13 cellular contexts compared by ENCODE assay signal in genomic region chr11:94106699-94107098, GRCh38. TPM values are rescaled to one million over a fixed set of nuclear protein-coding genes. Genes with fewer than 3 reads are reported as not detected.
DNase-seq lines count a peak whose midpoint lies in the region; ATAC-seq and TF ChIP-seq lines count a peak whose summit lies in the region.
"Had no signal": no experiment of that assay in that cellular context is flagged by ENCODE, and none has a peak within 500 bp of the region (broad histone marks: within the 10 kb centered on the region; RNA-seq: fewer than 3 reads in every experiment).

No MANE protein-coding gene starts in this region.

- no peak for TF ChIP-seq CTCF in fibroblast of the aortic adventitia (IDR thresholded peaks at IDR 0.05; ENCODE audit: insufficient read depth, low read length)

- H3K27ac Mint-ChIP-seq in activated T-cell treated with anti-CD3 and anti-CD28 coated beads, Interleukin-2, amount 50 U/mL, for 24 hours, result no peak overlapping the region
- H3K27ac Mint-ChIP-seq: CD4-positive, alpha-beta T cell had no signal

- intact Hi-C loops in Right ventricle myocardium superior (cut with DNase I), result no loop called here
- intact Hi-C loops in cardiac septum (cut with DNase I), result no loop called here

- H3K36me3 Mint-ChIP-seq in activated T-cell treated with anti-CD3 and anti-CD28 coated beads, Interleukin-2, amount 50 U/mL, for 24 hours (ENCODE audit: low read depth), result no peaks in the 10 kb centered on the region

- H3K4me1 Mint-ChIP-seq in activated T-cell treated with anti-CD3 and anti-CD28 coated beads, Interleukin-2, amount 50 U/mL, for 24 hours (ENCODE audit: low read depth), result no peaks in the 10 kb centered on the region

- peaks cover 10% of the 10 kb centered on the region for H3K27me3 Mint-ChIP-seq in activated T-cell treated with anti-CD3 and anti-CD28 coated beads, Interleukin-2, amount 50 U/mL, for 24 hours

- no peak overlapping the region for H3K4me3 Mint-ChIP-seq in activated T-cell treated with anti-CD3 and anti-CD28 coated beads, Interleukin-2, amount 50 U/mL, for 24 hours
- H3K4me3 Mint-ChIP-seq: CD4-positive, alpha-beta T cell had no signal

- DNase-seq in Right ventricle myocardium superior, result no peak
- DNase-seq in cardiac septum (ENCODE audit: low spot score), result no peak
- peak; percentile 16 for DNase-seq in fibroblast of the aortic adventitia (ENCODE audit: low read depth)
- DNase-seq in myocyte (ENCODE audit: low read depth), result peak; percentile 28
- no peak for DNase-seq in C1 segment of cervical spinal cord (lab: John Stamatoyannopoulos, UW)
- no peak for DNase-seq in activated T-cell treated with anti-CD3 and anti-CD28 coated beads, Interleukin-2, amount 50 U/mL, for 24 hours
- DNase-seq: ACHN; Calu3; CD4-positive, alpha-beta T cell; DMS 273 treated with DMSO at 0.1 percent for 48 hours had no signal

- ATAC-seq in Right ventricle myocardium superior (ENCODE audit: poor library complexity), result peak; percentile 97
- ATAC-seq in GM21717 (IDR thresholded peaks at IDR 0.05; ENCODE audit: unreplicated experiment), result no peak
- ATAC-seq: HepG2 had no signal

- H3K9me3 Mint-ChIP-seq in activated T-cell treated with anti-CD3 and anti-CD28 coated beads, Interleukin-2, amount 50 U/mL, for 24 hours, result no peaks in the 10 kb centered on the region
- H3K9me3 Mint-ChIP-seq: CD4-positive, alpha-beta T cell had no signal

- H3K4me3 ChIP-seq in fibroblast of the aortic adventitia (ENCODE audit: low read depth, low read length), result no peak overlapping the region
- H3K4me3 ChIP-seq: BLaER1 treated with 17β-estradiol and CSF1 and Interleukin-3, amounts not matched to agents 10 nM and 100 nM had no signal

RNA-seq across cellular contexts. Expression of gene PANX1, which starts 21.9 kb away (rescaled TPM):
- total RNA-seq in Right ventricle myocardium superior (21.7 TPM), cardiac septum (28.9 TPM), fibroblast of the aortic adventitia (ENCODE audit: low replicate concordance) (26.4 and 39.0 TPM in 2 replicates), myocyte (58.4 and 63.1 TPM in 2 replicates)
- polyA plus RNA-seq in myocyte (2012), result 15.7 TPM

Comparison
In these comparisons a context has a peak if more than half of its experiments do, and no peak if none do; other contexts are left out.
1. DNase-seq: peak in fibroblast of the aortic adventitia (single experiment) and myocyte (single experiment); none in Right ventricle myocardium superior (single experiment), cardiac septum (single experiment), C1 segment of cervical spinal cord (0 of 14) and activated T-cell treated with anti-CD3 and anti-CD28 coated beads, Interleukin-2, amount 50 U/mL, for 24 hours (single experiment).